Comparison of ENCODE assay signal across 10 cellular contexts in genomic region chr4:107520368-107520767, GRCh38.
"Had no signal": no experiment of that assay in that cellular context is flagged by ENCODE, and none has a peak within 500 bp of the region (broad histone marks: within the 10 kb centered on the region; RNA-seq: fewer than 3 reads in every experiment).

No MANE protein-coding gene starts in this region.

- H3K9me3 ChIP-seq: HAP-1 had no signal

- ATAC-seq: HCT116, K562 had no signal

- H3K4me1 ChIP-seq: HAP-1 had no signal

- H3K4me3 Mint-ChIP-seq: HFFc6 had no signal

- H3K9me3 Mint-ChIP-seq: HFFc6 had no signal

- H3K36me3 ChIP-seq: HAP-1 had no signal

- H3K9ac ChIP-seq: GM23248 had no signal

- H3K27ac ChIP-seq: GM23248, HL-60 had no signal

- H3K27ac Mint-ChIP-seq: HFFc6 had no signal

- DNase-seq: GM23248, GOT3, H7, HFFc6, IMR-90, KG1 had no signal

- H3K4me3 ChIP-seq: GM23248, HAP-1, K562 had no signal

- H2AFZ ChIP-seq: GM23248 had no signal
